30 cellular contexts compared by ENCODE assay signal in genomic region chr21:17667256-17667655, GRCh38. TPM values are rescaled to one million over a fixed set of nuclear protein-coding genes. Genes with fewer than 3 reads are reported as not detected.
A peak's percentile ranks its signal among the peaks of the same experiment; 100 is the strongest.
DNase-seq lines count a peak whose midpoint lies in the region; ATAC-seq and TF ChIP-seq lines count a peak whose summit lies in the region.
"Had no signal": no experiment of that assay in that cellular context is flagged by ENCODE, and none has a peak within 500 bp of the region (broad histone marks: within the 10 kb centered on the region; RNA-seq: fewer than 3 reads in every experiment).

No MANE protein-coding gene starts in this region.

- H3K4me2 ChIP-seq in H9 (ENCODE audit: insufficient read depth, insufficient read length, low read length) (no peak overlapping the region), Loucy (ENCODE audit: low read depth, low read length, poor library complexity, severe bottlenecking) (no peak overlapping the region), neuronal stem cell (ENCODE audit: insufficient read depth, low read length, poor library complexity, severe bottlenecking) (no peak overlapping the region)
- H3K4me2 ChIP-seq: KMS-11 had no signal

- H3K9me3 ChIP-seq in H9 (ENCODE audit: control insufficient read depth, low read depth, low read length), result no peaks in the 10 kb centered on the region
- no peaks in the 10 kb centered on the region for H3K9me3 ChIP-seq in Loucy (ENCODE audit: insufficient read depth, low read depth, low read length)
- H3K9me3 ChIP-seq in neuronal stem cell (replicated peaks in 1 of 2; ENCODE audit: control insufficient read depth in 2 of 2, insufficient read depth in 1 of 2, low read depth in 1 of 2, low read length in 2 of 2), result peaks cover 0 to 3% of the 10 kb centered on the region in 2 donors
- no peaks in the 10 kb centered on the region for H3K9me3 ChIP-seq in aorta (ENCODE audit: control insufficient read depth, low read length)
- H3K9me3 ChIP-seq: prostate gland, tibial artery had no signal

- no peak overlapping the region for H2BK15ac ChIP-seq in H9 (ENCODE audit: low read depth, low read length)
- H2BK15ac ChIP-seq in neuronal stem cell (ENCODE audit: low read length), result no peak overlapping the region

- H3K23ac ChIP-seq in H9 (ENCODE audit: insufficient read length, low read depth, low read length) (no peak overlapping the region), neuronal stem cell (ENCODE audit: low read depth, low read length, poor library complexity) (no peak overlapping the region)

- H3K56ac ChIP-seq in H9 (ENCODE audit: insufficient read length, low read depth, low read length), result no peak overlapping the region

- H3K9me2 ChIP-seq in Loucy (replicated peaks; ENCODE audit: low read depth, low read length), result no peaks in the 10 kb centered on the region

- no peak overlapping the region for H3K14ac ChIP-seq in H9 (ENCODE audit: insufficient read depth, low read length)
- no peak overlapping the region for H3K14ac ChIP-seq in neuronal stem cell (ENCODE audit: low read length)

- intact Hi-C loops in aorta (cut with DNase I), result no loop called here

- H3K27me3 ChIP-seq in H9 (ENCODE audit: insufficient read depth, low read length) (no peaks in the 10 kb centered on the region), Loucy (ENCODE audit: insufficient read depth, low read length, poor library complexity, severe bottlenecking) (no peaks in the 10 kb centered on the region), neuronal stem cell (ENCODE audit: control insufficient read depth in 3 of 3, insufficient read depth in 3 of 3, low read depth in 1 of 3, low read length in 3 of 3) (no peaks in the 10 kb centered on the region), aorta (ENCODE audit: control insufficient read depth in 1 of 2, insufficient read depth in 2 of 2, low read length in 1 of 2) (no peaks in the 10 kb centered on the region)
- H3K27me3 ChIP-seq: tibial artery had no signal

- peak; percentile 76 for DNase-seq in H9
- DNase-seq in endothelial cell (ENCODE audit: low spot score), result no peak
- no peak for DNase-seq in neuronal stem cell (ENCODE audit: low spot score)
- DNase-seq in SHP77 (lab: John Stamatoyannopoulos, UW), result no peak
- no peak for DNase-seq in HCEC 1CT
- DNase-seq in aorta, result no peak
- no peak for DNase-seq in activated CD8-positive, alpha-beta memory T cell treated with anti-CD3 and anti-CD28 coated beads for 24 hours
- DNase-seq: ACHN; activated CD4-positive, alpha-beta T cell treated with anti-CD3 and anti-CD28 coated beads for 4 hours; amygdala; caudate nucleus; cortex of kidney; effector memory CD4-positive, alpha-beta T cell; erythroblast; kidney; left ventricle myocardium superior; MV-4-11; NCI-H146; NCI-H345; NCI-H748 treated with DMSO at 0.1 percent for 48 hours; SIG-M5; stimulated activated CD4-positive, alpha-beta T cell treated with anti-CD3 and anti-CD28 coated beads, Interleukin-4, amount 100 ng/mL, for 24 hours; SW 1271; tibial artery had no signal

- peaks cover 21 to 27% of the 10 kb centered on the region in 2 experiments for H3K4me1 Mint-ChIP-seq in H9
- H3K4me1 Mint-ChIP-seq in endothelial cell (ENCODE audit: unreplicated experiment), result peaks cover 12% of the 10 kb centered on the region
- H3K4me1 Mint-ChIP-seq: activated naive CD4-positive, alpha-beta T cell treated with anti-CD3 and anti-CD28 coated beads, Interleukin-2, amount 50 U/mL, for 24 hours; B cell had no signal

- no peak for TF ChIP-seq CTCF in H9 (conservative IDR thresholded peaks at IDR 0.05)
- no peak for TF ChIP-seq CTCF in Loucy (conservative IDR thresholded peaks at IDR 0.05; ENCODE audit: low read length)
- TF ChIP-seq CTCF in endothelial cell (IDR thresholded peaks at IDR 0.05; ENCODE audit: unreplicated experiment), result no peak

- H3T11ph ChIP-seq in H9 (ENCODE audit: low read length), result no peak overlapping the region

- H3K36me3 Mint-ChIP-seq in H9 (ENCODE audit: insufficient read depth in 1 of 3, low read depth in 3 of 3), result no peaks in the 10 kb centered on the region; a peak in 1 of 7 replicates
- no peaks in the 10 kb centered on the region for H3K36me3 Mint-ChIP-seq in endothelial cell (ENCODE audit: low read depth, unreplicated experiment)
- H3K36me3 Mint-ChIP-seq: activated naive CD4-positive, alpha-beta T cell treated with anti-CD3 and anti-CD28 coated beads, Interleukin-2, amount 50 U/mL, for 24 hours had no signal

- no peak overlapping the region for H2BK5ac ChIP-seq in H9 (ENCODE audit: insufficient read length, low read length)
- no peak overlapping the region for H2BK5ac ChIP-seq in neuronal stem cell (ENCODE audit: low read length)

- H3K4ac ChIP-seq in H9 (ENCODE audit: low read depth, low read length), result no peak overlapping the region
- H3K4ac ChIP-seq in neuronal stem cell (ENCODE audit: low read length), result no peak overlapping the region

- no peaks in the 10 kb centered on the region for H3F3A ChIP-seq in Loucy (ENCODE audit: low read depth)

- no peaks in the 10 kb centered on the region for H4K20me1 ChIP-seq in H9 (ENCODE audit: control insufficient read depth, insufficient read depth, insufficient read length)
- no peaks in the 10 kb centered on the region for H4K20me1 ChIP-seq in Loucy (ENCODE audit: insufficient read depth, low read length, poor library complexity, severe bottlenecking)

- no peak overlapping the region for H4K5ac ChIP-seq in H9 (ENCODE audit: insufficient read length, low read depth, low read length)

- H3K4me1 ChIP-seq in H9 (ENCODE audit: insufficient read depth, low read length) (peaks cover 5% of the 10 kb centered on the region; the same call in 1 of the 2 replicates), Loucy (ENCODE audit: insufficient read depth, low read length, poor library complexity, severe bottlenecking) (peaks cover 6% of the 10 kb centered on the region), neuronal stem cell (ENCODE audit: control insufficient read depth in 2 of 2, insufficient read depth in 1 of 2, low read depth in 1 of 2, low read length in 2 of 2) (peaks cover 4 to 5% of the 10 kb centered on the region in 2 donors), aorta (ENCODE audit: control insufficient read depth in 1 of 2, insufficient read depth in 2 of 2, low read length in 2 of 2) (no peaks in the 10 kb centered on the region)
- H3K4me1 ChIP-seq: prostate gland, tibial artery had no signal

- H3K23me2 ChIP-seq in H9 (ENCODE audit: insufficient read length, low read depth, low read length, poor library complexity, severe bottlenecking), result no peaks in the 10 kb centered on the region

- peaks cover 0 to 3% of the 10 kb centered on the region in 2 experiments; a peak in 1 of 5 replicates for H3K9me3 Mint-ChIP-seq in H9
- no peaks in the 10 kb centered on the region for H3K9me3 Mint-ChIP-seq in endothelial cell (ENCODE audit: unreplicated experiment)
- H3K9me3 Mint-ChIP-seq: activated naive CD4-positive, alpha-beta T cell treated with anti-CD3 and anti-CD28 coated beads, Interleukin-2, amount 50 U/mL, for 24 hours had no signal

- H3K27ac ChIP-seq in H9 (ENCODE audit: insufficient read length, low read depth, low read length) (no peak overlapping the region), neuronal stem cell (replicated peaks; ENCODE audit: low read length) (no peak overlapping the region), aorta (ENCODE audit: low read depth in 1 of 2, low read length in 2 of 2) (no peak overlapping the region)
- H3K27ac ChIP-seq: KMS-11, prostate gland, tibial artery had no signal

- no CpG with 5 or more reads among the region's 5 CpGs for WGBS in H9 (ENCODE audit: extremely low coverage, insufficient read length, low lambda C conversion rate)
- no CpG with 5 or more reads among the region's 5 CpGs for WGBS in neuronal stem cell (ENCODE audit: extremely low coverage in 2 of 2, insufficient read length in 2 of 2, insufficient replicate concordance in 1 of 2), 2 donors
- 79 to 87% methylated on average over 5 of the region's 5 CpGs for WGBS in aorta, 2 donors

- no peak overlapping the region for H3K4me3 Mint-ChIP-seq in H9
- H3K4me3 Mint-ChIP-seq in endothelial cell (ENCODE audit: unreplicated experiment), result no peak overlapping the region
- H3K4me3 Mint-ChIP-seq: activated naive CD4-positive, alpha-beta T cell treated with anti-CD3 and anti-CD28 coated beads, Interleukin-2, amount 50 U/mL, for 24 hours; B cell had no signal

- ATAC-seq in aorta (ENCODE audit: low FRiP score), result no peak
- ATAC-seq: left ventricle myocardium superior, Panc1 had no signal

- H3K27me3 Mint-ChIP-seq in H9 (ENCODE audit: low read depth) (peaks cover 63% of the 10 kb centered on the region), endothelial cell (ENCODE audit: unreplicated experiment) (no peaks in the 10 kb centered on the region)

- H3K36me3 ChIP-seq in Loucy (ENCODE audit: insufficient read depth, low read length) (no peaks in the 10 kb centered on the region), neuronal stem cell (replicated peaks in 1 of 2; ENCODE audit: control insufficient read depth in 2 of 2, insufficient read depth in 2 of 2, low read length in 2 of 2) (no peaks in the 10 kb centered on the region), aorta (ENCODE audit: control insufficient read depth in 1 of 2, insufficient read depth in 2 of 2, low read length in 1 of 2) (no peaks in the 10 kb centered on the region)
- H3K36me3 ChIP-seq: prostate gland, tibial artery had no signal

- no peaks in the 10 kb centered on the region for H3K79me1 ChIP-seq in H9 (ENCODE audit: insufficient read depth, low read depth, low read length, poor library complexity, severe bottlenecking)
- H3K79me1 ChIP-seq in neuronal stem cell (ENCODE audit: low read depth, low read length), result no peaks in the 10 kb centered on the region

- H4K8ac ChIP-seq in H9 (replicated peaks; ENCODE audit: insufficient read length, low read depth, low read length) (no peak overlapping the region), neuronal stem cell (ENCODE audit: low read depth, low read length) (no peak overlapping the region)

- no peaks in the 10 kb centered on the region for H3K79me2 ChIP-seq in H9 (ENCODE audit: insufficient read depth, low read length)
- no peaks in the 10 kb centered on the region for H3K79me2 ChIP-seq in Loucy (ENCODE audit: insufficient read depth, low read length)

- no peak overlapping the region for H2AK5ac ChIP-seq in H9 (ENCODE audit: insufficient read length, low read length)
- no peak overlapping the region for H2AK5ac ChIP-seq in neuronal stem cell (ENCODE audit: low read depth, low read length)

- no peak overlapping the region for H4K91ac ChIP-seq in H9 (ENCODE audit: insufficient read length, low read depth, low read length)
- H4K91ac ChIP-seq in neuronal stem cell (ENCODE audit: low read depth, low read length, poor library complexity), result no peak overlapping the region

- H3K27ac Mint-ChIP-seq in H9 (peak overlapping the region in 1 of 3 experiments; percentile 86; a peak in 2 of 7 replicates), endothelial cell (ENCODE audit: unreplicated experiment) (peak overlapping the region; percentile 72)
- H3K27ac Mint-ChIP-seq: activated naive CD4-positive, alpha-beta T cell treated with anti-CD3 and anti-CD28 coated beads, Interleukin-2, amount 50 U/mL, for 24 hours; B cell had no signal

- H2BK12ac ChIP-seq in H9 (ENCODE audit: insufficient read length, low read depth, low read length) (no peak overlapping the region), neuronal stem cell (ENCODE audit: low read length) (no peak overlapping the region)

- H3K18ac ChIP-seq in H9 (ENCODE audit: insufficient read length, low read depth, low read length), result no peak overlapping the region
- H3K18ac ChIP-seq in neuronal stem cell (ENCODE audit: low read length), result no peak overlapping the region

- no peak overlapping the region for H2BK20ac ChIP-seq in H9 (ENCODE audit: low read depth, low read length, poor library complexity, severe bottlenecking)

- H3K4me3 ChIP-seq in Loucy (ENCODE audit: low read length, poor library complexity, severe bottlenecking) (no peak overlapping the region), neuronal stem cell (ENCODE audit: low read length in 2 of 2) (no peak overlapping the region), aorta (ENCODE audit: low read length in 2 of 2) (no peak overlapping the region)
- H3K4me3 ChIP-seq: prostate gland, tibial artery had no signal

- H2AFZ ChIP-seq in H9 (ENCODE audit: low read length) (no peak overlapping the region), Loucy (ENCODE audit: low read length) (0 out of 2 replicates have a peak overlapping the region, but pooled peaks have one; percentile 7), neuronal stem cell (ENCODE audit: low read length) (peak overlapping the region; percentile 72)

- H2BK120ac ChIP-seq in H9 (ENCODE audit: low read depth, low read length, poor library complexity, severe bottlenecking) (no peak overlapping the region), neuronal stem cell (ENCODE audit: low read depth, low read length) (no peak overlapping the region)

- H3K9ac ChIP-seq in H9 (ENCODE audit: extremely low read depth, insufficient read length, low read length), result no peak overlapping the region
- H3K9ac ChIP-seq in Loucy (ENCODE audit: low read depth, low read length, poor library complexity, severe bottlenecking), result no peak overlapping the region
- H3K9ac ChIP-seq in neuronal stem cell (ENCODE audit: low read depth, low read length, poor library complexity), result no peak overlapping the region
- H3K9ac ChIP-seq: KMS-11 had no signal

RNA-seq across cellular contexts. Expression of gene BTG3, which starts 54.6 kb away (rescaled TPM):
- total RNA-seq in H9 (2021), result 30.9 and 32.2 TPM in 2 replicates
- 18.5 TPM for total RNA-seq in endothelial cell (ENCODE audit: unreplicated experiment)
- 44.6 TPM for polyA plus RNA-seq in neuronal stem cell (2013, experiment 1 of 2)
- polyA plus RNA-seq in neuronal stem cell (2013, experiment 2 of 2), result 45.1 TPM
- 10 to 100 TPM; 22.4 to 38.3 TPM for total RNA-seq in aorta
- 10 to 100 TPM; 15.5 to 32.2 TPM for polyA plus RNA-seq in aorta
